2 cellular contexts compared by ENCODE assay signal in the genomic region with DNA sequence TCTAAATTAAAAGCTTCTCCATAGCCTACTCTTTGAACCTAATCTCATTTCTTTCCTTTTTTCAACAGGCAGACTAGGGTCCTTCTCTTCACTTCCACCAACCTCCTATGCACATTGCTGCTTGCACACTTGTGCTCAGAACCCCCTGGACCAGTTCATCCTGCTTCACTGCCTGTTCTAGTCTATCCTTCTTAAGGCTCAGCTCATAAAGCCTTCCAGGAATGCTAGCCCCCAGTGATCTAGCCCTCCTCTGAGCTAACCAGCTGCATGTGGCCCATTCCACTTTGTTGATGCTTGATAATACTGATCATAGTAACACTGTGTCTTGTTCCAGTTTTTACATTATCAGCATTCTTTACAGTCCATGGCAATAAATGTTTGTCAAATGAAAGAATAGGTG.
TF ChIP-seq lines count a peak whose summit lies in the region.

No MANE protein-coding gene starts in this region.

TF ChIP-seq in A549, 52 proteins besides CTCF, POLR2A, EP300 and RAD21:
- TF ChIP-seq MAFK (IDR thresholded peaks at IDR 0.05; ENCODE audit: partially characterized antibody) (peak; percentile 24), TFCP2L1 (CRISPR knock-in tag; IDR thresholded peaks at IDR 0.05) (no peak)

TF ChIP-seq in H1, 55 proteins besides CTCF, POLR2A, EP300 and RAD21:
- TF ChIP-seq CEBPB (IDR thresholded peaks at IDR 0.05; ENCODE audit: low read depth, low read length) = no peak
- TF ChIP-seq FOSL1 (IDR thresholded peaks at IDR 0.05; ENCODE audit: insufficient read depth, low read depth, low read length) = no peak
- no peak for TF ChIP-seq BCL11A (IDR thresholded peaks at IDR 0.05; ENCODE audit: low read depth in 2 of 2, low read length in 2 of 2)
- no peak for TF ChIP-seq SRF (IDR thresholded peaks at IDR 0.05; ENCODE audit: low read depth, low read length)
- no peak for TF ChIP-seq HDAC6 (IDR thresholded peaks at IDR 0.05; ENCODE audit: low read depth, low read length)
- TF ChIP-seq YY1 (IDR thresholded peaks at IDR 0.05; ENCODE audit: low read depth, low read length) = no peak
- no peak for TF ChIP-seq KDM5A (IDR thresholded peaks at IDR 0.05; ENCODE audit: low read length)
